20 cellular contexts compared by ENCODE assay signal in genomic region chr3:122387709-122388108, GRCh38.
"Had no signal": no experiment of that assay in that cellular context is flagged by ENCODE, and none has a peak within 500 bp of the region (broad histone marks: within the 10 kb centered on the region; RNA-seq: fewer than 3 reads in every experiment).

No MANE protein-coding gene starts in this region.

- H3K27me3 ChIP-seq: cardiac muscle cell, esophagus squamous epithelium, heart right ventricle, transverse colon had no signal

- H3K27ac ChIP-seq: cardiac muscle cell, esophagus squamous epithelium, heart right ventricle had no signal

- H3K4me3 ChIP-seq: cardiac muscle cell, esophagus squamous epithelium, heart right ventricle had no signal

- H3K36me3 ChIP-seq: transverse colon had no signal

- H3K4me3 Mint-ChIP-seq: activated B cell treated with CpG ODN at 0.5 μM for 24 hours; activated CD4-positive, alpha-beta T cell treated with anti-CD3 and anti-CD28 coated beads, Interleukin-2, amount 10 ng/mL, durations not matched to agents 24 days and 14 days; activated T-cell treated with anti-CD3 and anti-CD28 coated beads, Interleukin-2, amount 50 U/mL, for 4 hours; stimulated activated naive CD8-positive, alpha-beta T cell treated with anti-CD3 and anti-CD28 coated beads, Interleukin-15, Interleukin-2, amounts not matched to agents 100 ng/mL and 50 ng/mL, for 24 hours; T-helper 2 cell treated with Interferon-gamma antibody and Interleukin-4, amounts not matched to agents 5 μg/mL and 100 μg/mL, for 36 hours had no signal

- DNase-seq: activated B cell treated with CpG ODN at 0.5 μM for 24 hours; activated CD4-positive, alpha-beta T cell treated with anti-CD3 and anti-CD28 coated beads, Interleukin-2, amount 10 ng/mL, durations not matched to agents 24 days and 14 days; activated CD8-positive, alpha-beta memory T cell treated with anti-CD3 and anti-CD28 coated beads, Interleukin-2, amount 50 U/mL, for 4 hours; activated effector memory CD4-positive, alpha-beta T cell treated with anti-CD3 and anti-CD28 coated beads, Interleukin-2, amount 50 U/mL, for 16 hours; activated naive CD4-positive, alpha-beta T cell treated with anti-CD3 and anti-CD28 coated beads, Interleukin-2, amount 50 U/mL, for 16 hours; activated T-cell treated with anti-CD3 and anti-CD28 coated beads, Interleukin-2, amount 50 U/mL, for 4 hours; amniotic stem cell; dermis blood vessel endothelial cell; effector memory CD4-positive, alpha-beta T cell; esophagus squamous epithelium; heart right ventricle; left ventricle myocardium superior; stimulated activated CD4-positive, alpha-beta T cell treated with anti-CD3 and anti-CD28 coated beads, Interleukin-12 subunit alpha, Interleukin-12 subunit beta, amount 100 ng/mL, for 4 hours; stimulated activated CD4-positive, alpha-beta T cell treated with anti-CD3 and anti-CD28 coated beads, Interleukin-1b, Interleukin-23, amount 100 ng/mL, for 48 hours; stimulated activated CD8-positive, alpha-beta memory T cell treated with anti-CD3 and anti-CD28 coated beads, Interleukin-4, amount 100 ng/mL, for 48 hours; transverse colon had no signal

- H3K9me3 ChIP-seq: esophagus squamous epithelium, heart right ventricle, transverse colon had no signal

- H3K27me3 Mint-ChIP-seq: activated B cell treated with CpG ODN at 0.5 μM for 24 hours; activated CD4-positive, alpha-beta T cell treated with anti-CD3 and anti-CD28 coated beads, Interleukin-2, amount 10 ng/mL, durations not matched to agents 24 days and 14 days; progenitor cell of endocrine pancreas; stimulated activated naive CD8-positive, alpha-beta T cell treated with anti-CD3 and anti-CD28 coated beads, Interleukin-15, Interleukin-2, amounts not matched to agents 100 ng/mL and 50 ng/mL, for 24 hours had no signal

- H3K9me3 Mint-ChIP-seq: activated B cell treated with CpG ODN at 0.5 μM for 24 hours; activated CD4-positive, alpha-beta T cell treated with anti-CD3 and anti-CD28 coated beads, Interleukin-2, amount 10 ng/mL, durations not matched to agents 24 days and 14 days; activated T-cell treated with anti-CD3 and anti-CD28 coated beads, Interleukin-2, amount 50 U/mL, for 4 hours; stimulated activated naive CD8-positive, alpha-beta T cell treated with anti-CD3 and anti-CD28 coated beads, Interleukin-15, Interleukin-2, amounts not matched to agents 100 ng/mL and 50 ng/mL, for 24 hours; T-helper 2 cell treated with Interferon-gamma antibody and Interleukin-4, amounts not matched to agents 5 μg/mL and 100 μg/mL, for 36 hours had no signal

- ATAC-seq: activated T-cell treated with anti-CD3 and anti-CD28 coated beads, Interleukin-2, amount 50 U/mL, for 4 hours; heart right ventricle; left ventricle myocardium superior had no signal

- H3K27ac Mint-ChIP-seq: activated B cell treated with CpG ODN at 0.5 μM for 24 hours; activated CD4-positive, alpha-beta T cell treated with anti-CD3 and anti-CD28 coated beads, Interleukin-2, amount 10 ng/mL, durations not matched to agents 24 days and 14 days; progenitor cell of endocrine pancreas; stimulated activated naive CD8-positive, alpha-beta T cell treated with anti-CD3 and anti-CD28 coated beads, Interleukin-15, Interleukin-2, amounts not matched to agents 100 ng/mL and 50 ng/mL, for 24 hours; T-helper 2 cell treated with Interferon-gamma antibody and Interleukin-4, amounts not matched to agents 5 μg/mL and 100 μg/mL, for 36 hours had no signal
